Comparison of ENCODE assay signal across 1 cellular context in the genomic region with DNA sequence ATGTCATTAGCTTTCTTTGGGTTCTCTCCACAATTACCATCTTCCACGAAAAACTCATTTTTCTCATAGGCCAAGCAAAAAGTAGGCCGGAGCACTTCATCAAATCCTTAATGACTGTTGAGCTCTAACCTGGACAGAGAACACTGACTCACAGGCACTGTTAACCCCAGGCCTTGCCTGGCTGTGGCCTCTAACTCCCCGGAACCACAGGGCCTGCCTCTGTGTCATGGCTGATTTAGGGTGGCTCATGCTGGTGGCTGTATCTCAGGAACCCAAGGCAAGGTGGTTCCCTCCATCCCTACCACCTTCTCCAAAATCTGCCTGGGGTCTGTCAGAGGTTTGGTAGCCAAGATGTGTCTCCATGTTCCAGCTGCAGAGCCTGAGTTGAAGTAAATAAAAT.
TF ChIP-seq lines count a peak whose summit lies in the region.

No MANE protein-coding gene starts in this region.

TF ChIP-seq in SK-N-SH, 30 proteins besides CTCF, POLR2A, EP300 and RAD21:
- TF ChIP-seq ELF1 (IDR thresholded peaks at IDR 0.05), result no peak
- TF ChIP-seq FOSL2 (IDR thresholded peaks at IDR 0.05; ENCODE audit: borderline replicate concordance, low read depth), result no peak
- no peak for TF ChIP-seq SMC3 (IDR thresholded peaks at IDR 0.05; ENCODE audit: low read depth, low read length)
- no peak for TF ChIP-seq PBX3 (IDR thresholded peaks at IDR 0.05)
- TF ChIP-seq TCF12 (IDR thresholded peaks at IDR 0.05), result no peak
- no peak for TF ChIP-seq MXI1 (IDR thresholded peaks at IDR 0.05; ENCODE audit: low read depth, low read length)
- TF ChIP-seq TEAD4 (IDR thresholded peaks at IDR 0.05; ENCODE audit: borderline replicate concordance, insufficient read depth), result no peak
- TF ChIP-seq RXRA (IDR thresholded peaks at IDR 0.05; ENCODE audit: borderline replicate concordance, low read depth), result no peak
- TF ChIP-seq, protein P1, sequence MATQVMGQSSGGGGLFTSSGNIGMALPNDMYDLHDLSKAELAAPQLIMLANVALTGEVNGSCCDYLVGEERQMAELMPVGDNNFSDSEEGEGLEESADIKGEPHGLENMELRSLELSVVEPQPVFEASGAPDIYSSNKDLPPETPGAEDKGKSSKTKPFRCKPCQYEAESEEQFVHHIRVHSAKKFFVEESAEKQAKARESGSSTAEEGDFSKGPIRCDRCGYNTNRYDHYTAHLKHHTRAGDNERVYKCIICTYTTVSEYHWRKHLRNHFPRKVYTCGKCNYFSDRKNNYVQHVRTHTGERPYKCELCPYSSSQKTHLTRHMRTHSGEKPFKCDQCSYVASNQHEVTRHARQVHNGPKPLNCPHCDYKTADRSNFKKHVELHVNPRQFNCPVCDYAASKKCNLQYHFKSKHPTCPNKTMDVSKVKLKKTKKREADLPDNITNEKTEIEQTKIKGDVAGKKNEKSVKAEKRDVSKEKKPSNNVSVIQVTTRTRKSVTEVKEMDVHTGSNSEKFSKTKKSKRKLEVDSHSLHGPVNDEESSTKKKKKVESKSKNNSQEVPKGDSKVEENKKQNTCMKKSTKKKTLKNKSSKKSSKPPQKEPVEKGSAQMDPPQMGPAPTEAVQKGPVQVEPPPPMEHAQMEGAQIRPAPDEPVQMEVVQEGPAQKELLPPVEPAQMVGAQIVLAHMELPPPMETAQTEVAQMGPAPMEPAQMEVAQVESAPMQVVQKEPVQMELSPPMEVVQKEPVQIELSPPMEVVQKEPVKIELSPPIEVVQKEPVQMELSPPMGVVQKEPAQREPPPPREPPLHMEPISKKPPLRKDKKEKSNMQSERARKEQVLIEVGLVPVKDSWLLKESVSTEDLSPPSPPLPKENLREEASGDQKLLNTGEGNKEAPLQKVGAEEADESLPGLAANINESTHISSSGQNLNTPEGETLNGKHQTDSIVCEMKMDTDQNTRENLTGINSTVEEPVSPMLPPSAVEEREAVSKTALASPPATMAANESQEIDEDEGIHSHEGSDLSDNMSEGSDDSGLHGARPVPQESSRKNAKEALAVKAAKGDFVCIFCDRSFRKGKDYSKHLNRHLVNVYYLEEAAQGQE (IDR thresholded peaks at IDR 0.05; ENCODE audit: low read depth, low read length), result no peak
- TF ChIP-seq JUND (IDR thresholded peaks at IDR 0.05), result no peak
- TF ChIP-seq SIN3A (IDR thresholded peaks at IDR 0.05; ENCODE audit: borderline replicate concordance, low read depth, low read length), result no peak
